ENCODE assay signal across 24 cellular contexts in the genomic region with DNA sequence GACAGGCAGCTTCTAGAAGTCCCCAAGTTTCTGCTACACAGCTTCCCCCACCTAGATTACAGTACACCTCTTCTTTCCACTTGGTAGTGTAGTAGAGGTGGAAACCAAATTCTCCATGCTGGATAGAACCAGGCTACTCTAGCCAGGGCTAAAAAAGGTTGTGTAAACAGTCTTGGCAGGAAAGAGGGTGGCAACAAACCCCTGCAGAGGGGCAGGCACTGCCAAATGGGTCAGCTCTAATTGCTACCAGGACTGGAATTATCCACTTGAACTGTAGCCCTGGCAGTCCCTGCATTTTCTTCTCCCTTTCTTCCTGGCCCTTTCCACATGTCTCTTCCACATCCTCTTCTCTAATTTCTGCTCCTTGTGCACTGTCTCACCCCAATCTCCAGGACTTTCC. TPM values are rescaled to one million over a fixed set of nuclear protein-coding genes. Genes with fewer than 3 reads are reported as not detected.
DNase-seq lines count a peak whose midpoint lies in the region; ATAC-seq and TF ChIP-seq lines count a peak whose summit lies in the region.
"Had no signal": no experiment of that assay in that cellular context is flagged by ENCODE, and none has a peak within 500 bp of the region (broad histone marks: within the 10 kb centered on the region; RNA-seq: fewer than 3 reads in every experiment).

No MANE protein-coding gene starts in this region.

- no peak for ATAC-seq in GM19397 (IDR thresholded peaks at IDR 0.05; ENCODE audit: unreplicated experiment)
- ATAC-seq: activated CD8-positive, alpha-beta T cell treated with anti-CD3 and anti-CD28 coated beads, Interleukin-2, amount 10 ng/mL, durations not matched to agents 7 days and 5 days; naive thymus-derived CD4-positive, alpha-beta T cell had no signal

- H3K4me3 ChIP-seq in AG10803 (ENCODE audit: low read length) (no peak overlapping the region), dorsolateral prefrontal cortex (no peak overlapping the region)
- H3K4me3 ChIP-seq: spleen had no signal

- POLR2A ChIA-PET in activated CD4-positive, alpha-beta T cell treated with anti-CD3 and anti-CD28 coated beads, Interleukin-2, amount 10 ng/mL, durations not matched to agents 7 days and 5 days (lab: Charles Lee), result no interaction called here

- H3K4me3 Mint-ChIP-seq in activated CD4-positive, alpha-beta T cell treated with anti-CD3 and anti-CD28 coated beads, Interleukin-2, amount 10 ng/mL, durations not matched to agents 7 days and 5 days, result no peak overlapping the region
- H3K4me3 Mint-ChIP-seq in T-helper 2 cell treated with Interferon-gamma antibody and Interleukin-4, amounts not matched to agents 5 μg/mL and 100 μg/mL, for 36 hours, result no peak overlapping the region
- H3K4me3 Mint-ChIP-seq: activated CD8-positive, alpha-beta T cell treated with anti-CD3 and anti-CD28 coated beads, Interleukin-2, amount 10 ng/mL, durations not matched to agents 7 days and 5 days; activated naive CD4-positive, alpha-beta T cell treated with anti-CD3 and anti-CD28 coated beads, Interleukin-2, amount 50 U/mL, for 24 hours; brain; CD4-positive, alpha-beta memory T cell; naive thymus-derived CD4-positive, alpha-beta T cell had no signal

- no peaks in the 10 kb centered on the region for H3K4me1 Mint-ChIP-seq in activated CD4-positive, alpha-beta T cell treated with anti-CD3 and anti-CD28 coated beads, Interleukin-2, amount 10 ng/mL, durations not matched to agents 7 days and 5 days
- H3K4me1 Mint-ChIP-seq in T-helper 2 cell treated with Interferon-gamma antibody and Interleukin-4, amounts not matched to agents 5 μg/mL and 100 μg/mL, for 36 hours (ENCODE audit: low read depth), result no peaks in the 10 kb centered on the region
- H3K4me1 Mint-ChIP-seq: activated naive CD4-positive, alpha-beta T cell treated with anti-CD3 and anti-CD28 coated beads, Interleukin-2, amount 50 U/mL, for 24 hours; CD4-positive, alpha-beta memory T cell had no signal

- intact Hi-C loops in dorsolateral prefrontal cortex (cut with DNase I), result loop anchor here in 1 of 2 donors (10.0 kb wide), 1 partner anchor 128 kb away; no protein-coding TSS in a partner anchor

- CTCF ChIA-PET in activated CD4-positive, alpha-beta T cell treated with anti-CD3 and anti-CD28 coated beads, Interleukin-2, amount 10 ng/mL, durations not matched to agents 7 days and 5 days (lab: Charles Lee), result no interaction called here

- H3K27ac Mint-ChIP-seq in activated CD4-positive, alpha-beta T cell treated with anti-CD3 and anti-CD28 coated beads, Interleukin-2, amount 10 ng/mL, durations not matched to agents 7 days and 5 days, result no peak overlapping the region
- H3K27ac Mint-ChIP-seq in T-helper 2 cell treated with Interferon-gamma antibody and Interleukin-4, amounts not matched to agents 5 μg/mL and 100 μg/mL, for 36 hours, result no peak overlapping the region
- H3K27ac Mint-ChIP-seq: activated CD8-positive, alpha-beta T cell treated with anti-CD3 and anti-CD28 coated beads, Interleukin-2, amount 10 ng/mL, durations not matched to agents 7 days and 5 days; activated naive CD4-positive, alpha-beta T cell treated with anti-CD3 and anti-CD28 coated beads, Interleukin-2, amount 50 U/mL, for 24 hours; CD4-positive, alpha-beta memory T cell; naive thymus-derived CD4-positive, alpha-beta T cell; progenitor cell of endocrine pancreas had no signal

- H3K36me3 Mint-ChIP-seq in activated CD4-positive, alpha-beta T cell treated with anti-CD3 and anti-CD28 coated beads, Interleukin-2, amount 10 ng/mL, durations not matched to agents 7 days and 5 days (ENCODE audit: low read depth), result no peaks in the 10 kb centered on the region
- no peaks in the 10 kb centered on the region for H3K36me3 Mint-ChIP-seq in T-helper 2 cell treated with Interferon-gamma antibody and Interleukin-4, amounts not matched to agents 5 μg/mL and 100 μg/mL, for 36 hours (ENCODE audit: low read depth)
- H3K36me3 Mint-ChIP-seq: activated naive CD4-positive, alpha-beta T cell treated with anti-CD3 and anti-CD28 coated beads, Interleukin-2, amount 50 U/mL, for 24 hours; brain; CD4-positive, alpha-beta memory T cell; naive thymus-derived CD4-positive, alpha-beta T cell had no signal

- TF ChIP-seq CTCF in AG10803 (conservative IDR thresholded peaks at IDR 0.05; ENCODE audit: low read length) (no peak), dorsolateral prefrontal cortex (IDR thresholded peaks at IDR 0.05 in 54 of 56, conservative IDR thresholded peaks at IDR 0.05 in 2 of 56; ENCODE audit: low read depth in 1 of 56, partially characterized antibody in 56 of 56) (no peak)

- no peaks in the 10 kb centered on the region for H3K27me3 ChIP-seq in dorsolateral prefrontal cortex
- H3K27me3 ChIP-seq: spleen had no signal

- H3K27me3 Mint-ChIP-seq in activated CD4-positive, alpha-beta T cell treated with anti-CD3 and anti-CD28 coated beads, Interleukin-2, amount 10 ng/mL, durations not matched to agents 7 days and 5 days, result peaks cover 18% of the 10 kb centered on the region
- H3K27me3 Mint-ChIP-seq in T-helper 2 cell treated with Interferon-gamma antibody and Interleukin-4, amounts not matched to agents 5 μg/mL and 100 μg/mL, for 36 hours (ENCODE audit: low read depth), result peaks cover 13% of the 10 kb centered on the region
- H3K27me3 Mint-ChIP-seq: brain, progenitor cell of endocrine pancreas had no signal

- no peaks in the 10 kb centered on the region for H3K9me3 Mint-ChIP-seq in activated CD4-positive, alpha-beta T cell treated with anti-CD3 and anti-CD28 coated beads, Interleukin-2, amount 10 ng/mL, durations not matched to agents 7 days and 5 days
- no peaks in the 10 kb centered on the region for H3K9me3 Mint-ChIP-seq in T-helper 2 cell treated with Interferon-gamma antibody and Interleukin-4, amounts not matched to agents 5 μg/mL and 100 μg/mL, for 36 hours
- H3K9me3 Mint-ChIP-seq: activated naive CD4-positive, alpha-beta T cell treated with anti-CD3 and anti-CD28 coated beads, Interleukin-2, amount 50 U/mL, for 24 hours; brain; CD4-positive, alpha-beta memory T cell; naive thymus-derived CD4-positive, alpha-beta T cell had no signal

- H3K27ac ChIP-seq in dorsolateral prefrontal cortex, result peak overlapping the region in 33 of 59 donors; percentile 0 to 77 (median 52)
- H3K27ac ChIP-seq: spleen, VCaP had no signal

- peak; percentile 35 for DNase-seq in AG10803 (ENCODE audit: low read depth)
- DNase-seq in NCI-H2029 treated with DMSO at 0.1 percent for 48 hours (lab: John Stamatoyannopoulos, UW), result peak; percentile 7
- DNase-seq in dorsolateral prefrontal cortex, result peak in 4 of 10 donors; percentile 39 to 77 (median 46)
- peak; percentile 46 for DNase-seq in pons (ENCODE audit: low spot score)
- DNase-seq in iPS-NIHi11 (ENCODE audit: low spot score), result no peak
- DNase-seq in activated CD4-positive, alpha-beta T cell treated with anti-CD3 and anti-CD28 coated beads, Interleukin-2, amount 10 ng/mL, durations not matched to agents 7 days and 5 days, result no peak
- DNase-seq in T-helper 2 cell treated with Interferon-gamma antibody and Interleukin-4, amounts not matched to agents 5 μg/mL and 100 μg/mL, for 36 hours (ENCODE audit: low spot score), result no peak
- DNase-seq: activated CD8-positive, alpha-beta T cell treated with anti-CD3 and anti-CD28 coated beads, Interleukin-2, amount 10 ng/mL, durations not matched to agents 7 days and 5 days; activated T-cell treated with anti-CD3 and anti-CD28 coated beads, Interleukin-2, amount 50 U/mL, for 48 hours; CD4-positive, alpha-beta memory T cell; erythroblast; mammary epithelial cell; naive thymus-derived CD4-positive, alpha-beta T cell; NCI-H1694; NCI-H510A treated with DMSO at 0.1 percent for 48 hours; SHP77 treated with DMSO at 0.1 percent for 48 hours; spleen had no signal

RNA-seq across cellular contexts. Expression of a gene that starts 24.8 kb away (rescaled TPM):
- total RNA-seq in dorsolateral prefrontal cortex, result 100 to 1,000 TPM in 5 of 120 experiments, 10 to 100 TPM in 114, 1 to 10 TPM in 1; 9.4 to 167 (median 48.5) TPM
- total RNA-seq in activated CD4-positive, alpha-beta T cell treated with anti-CD3 and anti-CD28 coated beads, Interleukin-2, amount 10 ng/mL, durations not matched to agents 7 days and 5 days, result not detected
- total RNA-seq: activated CD8-positive, alpha-beta T cell treated with anti-CD3 and anti-CD28 coated beads, Interleukin-2, amount 10 ng/mL, durations not matched to agents 7 days and 5 days; CD4-positive, alpha-beta memory T cell; glomerular endothelial cell; mammary epithelial cell; naive thymus-derived CD4-positive, alpha-beta T cell; progenitor cell of endocrine pancreas; T-helper 1 cell treated with Interleukin-12 subunit alpha and Interleukin-12 subunit beta and Interleukin-4 antibody, amounts not matched to agents 30 ng/mL and 1 ng/mL, for 36 hours had no signal

RNA-seq across cellular contexts. Expression of a gene that starts 35.1 kb away (rescaled TPM):
- total RNA-seq in dorsolateral prefrontal cortex, result 100 to 1,000 TPM in 2 of 120 experiments, 10 to 100 TPM in 118; 33.0 to 108 (median 60.6) TPM
- total RNA-seq in activated CD4-positive, alpha-beta T cell treated with anti-CD3 and anti-CD28 coated beads, Interleukin-2, amount 10 ng/mL, durations not matched to agents 7 days and 5 days, result 10 to 100 TPM; 10.3 to 12.4 TPM

Comparison
In these comparisons a context has a peak if more than half of its experiments do, and no peak if none do; other contexts are left out.
1. DNase-seq: peak in AG10803 (single experiment), NCI-H2029 treated with DMSO at 0.1 percent for 48 hours (single experiment) and pons (single experiment); none in iPS-NIHi11 (single experiment), activated CD4-positive, alpha-beta T cell treated with anti-CD3 and anti-CD28 coated beads, Interleukin-2, amount 10 ng/mL, durations not matched to agents 7 days and 5 days (single experiment) and T-helper 2 cell treated with Interferon-gamma antibody and Interleukin-4, amounts not matched to agents 5 μg/mL and 100 μg/mL, for 36 hours (single experiment).
2. RNA of a gene that starts 24.8 kb away (total RNA-seq): 9.4 to 167 TPM in dorsolateral prefrontal cortex; not detected in activated CD4-positive, alpha-beta T cell treated with anti-CD3 and anti-CD28 coated beads, Interleukin-2, amount 10 ng/mL, durations not matched to agents 7 days and 5 days; every median in the first group is over 10 times any median in the second.